In the genomic region with DNA sequence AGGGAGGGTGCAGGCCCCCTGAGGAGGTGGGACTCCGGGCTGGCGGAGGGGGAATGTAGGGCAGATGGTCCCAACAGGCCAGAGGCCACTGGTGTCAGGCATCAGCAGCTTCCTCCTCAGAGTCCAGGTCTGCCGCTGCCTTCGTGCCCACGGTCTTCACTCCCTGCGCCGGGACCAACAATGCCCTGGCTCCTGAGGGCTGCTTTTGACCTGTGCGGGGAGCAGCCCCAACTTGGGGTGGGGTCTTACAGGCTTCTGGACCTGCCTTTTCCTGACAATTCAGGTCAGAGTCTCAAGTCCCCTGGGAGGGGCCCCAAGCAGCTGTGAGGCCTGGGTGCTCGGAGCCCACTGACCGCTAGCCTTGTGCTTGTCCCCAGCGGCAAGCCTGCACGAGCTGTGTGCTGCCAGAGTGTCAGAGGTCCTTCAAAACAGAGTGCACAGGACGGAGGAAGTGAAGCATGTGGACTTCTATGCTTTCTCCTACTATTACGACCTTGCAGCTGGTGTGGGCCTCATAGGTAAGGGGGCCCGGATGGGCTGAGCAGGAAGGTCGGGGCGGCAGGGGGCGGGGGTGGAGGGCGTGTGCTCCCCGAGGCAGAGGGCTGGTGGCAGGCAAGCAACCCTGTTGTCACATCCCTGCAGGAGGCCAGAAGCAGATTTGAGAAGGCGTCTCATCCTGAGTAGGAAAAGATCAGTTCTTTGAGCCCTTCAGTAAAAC, we compare ENCODE assay signal across 2 cellular contexts.
TF ChIP-seq lines count a peak whose summit lies in the region.

No MANE protein-coding gene starts in this region.

TF ChIP-seq in A549, 52 proteins besides CTCF, POLR2A, EP300 and RAD21:
- no peak for TF ChIP-seq MAFK (IDR thresholded peaks at IDR 0.05; ENCODE audit: partially characterized antibody)
- no peak for TF ChIP-seq EHMT2 (IDR thresholded peaks at IDR 0.05; ENCODE audit: low read depth)
- TF ChIP-seq, protein P1, sequence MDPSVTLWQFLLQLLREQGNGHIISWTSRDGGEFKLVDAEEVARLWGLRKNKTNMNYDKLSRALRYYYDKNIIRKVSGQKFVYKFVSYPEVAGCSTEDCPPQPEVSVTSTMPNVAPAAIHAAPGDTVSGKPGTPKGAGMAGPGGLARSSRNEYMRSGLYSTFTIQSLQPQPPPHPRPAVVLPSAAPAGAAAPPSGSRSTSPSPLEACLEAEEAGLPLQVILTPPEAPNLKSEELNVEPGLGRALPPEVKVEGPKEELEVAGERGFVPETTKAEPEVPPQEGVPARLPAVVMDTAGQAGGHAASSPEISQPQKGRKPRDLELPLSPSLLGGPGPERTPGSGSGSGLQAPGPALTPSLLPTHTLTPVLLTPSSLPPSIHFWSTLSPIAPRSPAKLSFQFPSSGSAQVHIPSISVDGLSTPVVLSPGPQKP (IDR thresholded peaks at IDR 0.05; ENCODE audit: low read depth, low read length) = no peak
- no peak for TF ChIP-seq NFE2L2 (conservative IDR thresholded peaks at IDR 0.05; ENCODE audit: low read length)
- TF ChIP-seq HMGXB4 (CRISPR knock-in tag; IDR thresholded peaks at IDR 0.05; ENCODE audit: borderline replicate concordance) = no peak
- TF ChIP-seq FOXS1 (CRISPR knock-in tag; IDR thresholded peaks at IDR 0.05) = no peak
- no peak for TF ChIP-seq ZSCAN20 (CRISPR knock-in tag; IDR thresholded peaks at IDR 0.05)
- TF ChIP-seq, protein P2, sequence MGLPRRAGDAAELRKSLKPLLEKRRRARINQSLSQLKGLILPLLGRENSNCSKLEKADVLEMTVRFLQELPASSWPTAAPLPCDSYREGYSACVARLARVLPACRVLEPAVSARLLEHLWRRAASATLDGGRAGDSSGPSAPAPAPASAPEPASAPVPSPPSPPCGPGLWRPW (IDR thresholded peaks at IDR 0.05) = no peak
- TF ChIP-seq MYC (IDR thresholded peaks at IDR 0.05; ENCODE audit: borderline replicate concordance, low read length) = no peak
- TF ChIP-seq NPAS2 (CRISPR knock-in tag; IDR thresholded peaks at IDR 0.05; ENCODE audit: borderline replicate concordance) = no peak
- no peak for TF ChIP-seq MAZ (IDR thresholded peaks at IDR 0.05; ENCODE audit: borderline replicate concordance, low read depth, low read length)
- TF ChIP-seq, protein P3, sequence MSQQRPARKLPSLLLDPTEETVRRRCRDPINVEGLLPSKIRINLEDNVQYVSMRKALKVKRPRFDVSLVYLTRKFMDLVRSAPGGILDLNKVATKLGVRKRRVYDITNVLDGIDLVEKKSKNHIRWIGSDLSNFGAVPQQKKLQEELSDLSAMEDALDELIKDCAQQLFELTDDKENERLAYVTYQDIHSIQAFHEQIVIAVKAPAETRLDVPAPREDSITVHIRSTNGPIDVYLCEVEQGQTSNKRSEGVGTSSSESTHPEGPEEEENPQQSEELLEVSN (IDR thresholded peaks at IDR 0.05; ENCODE audit: borderline replicate concordance, low read depth) = no peak

TF ChIP-seq in GM12878, 131 proteins besides CTCF, POLR2A, EP300 and RAD21:
- no peak for TF ChIP-seq GABPA (IDR thresholded peaks at IDR 0.05; ENCODE audit: low read depth)
TF ChIP-seq in GM12878: peak in this region for 0.
